21 cellular contexts compared by ENCODE assay signal in the genomic region with DNA sequence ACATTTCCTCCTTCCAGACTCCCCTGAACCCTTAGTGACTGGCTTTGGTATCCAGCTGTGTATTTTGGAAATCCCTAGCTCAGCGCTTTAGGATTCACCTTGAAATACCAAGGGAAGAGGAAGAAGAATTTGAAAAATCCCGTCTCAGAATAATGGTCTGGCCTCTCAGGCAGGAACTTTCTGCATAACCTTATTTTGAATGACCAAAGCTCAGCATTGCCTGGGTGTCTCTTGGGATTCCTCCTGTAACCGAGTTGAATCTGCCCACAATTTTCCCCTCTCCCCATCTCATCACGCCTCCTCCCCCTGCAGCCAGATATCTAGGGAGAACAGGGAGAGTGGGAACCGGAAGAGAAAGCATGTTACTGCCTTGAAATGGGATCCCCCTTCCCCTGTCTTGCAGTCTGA.
DNase-seq lines count a peak whose midpoint lies in the region; ATAC-seq, FAIRE-seq and TF ChIP-seq lines count a peak whose summit lies in the region.
"Had no signal": no experiment of that assay in that cellular context is flagged by ENCODE, and none has a peak within 500 bp of the region (broad histone marks: within the 10 kb centered on the region; RNA-seq: fewer than 3 reads in every experiment).

No MANE protein-coding gene starts in this region.

- intact Hi-C loops in GM12878 (cut with micrococcal nuclease; ENCODE audit: unreplicated experiment): no loop called here

- no peak overlapping the region for H3K27ac ChIP-seq in BLaER1
- no peak overlapping the region for H3K27ac ChIP-seq in GM12878 (ENCODE audit: control insufficient read depth, insufficient read depth)

- H3K4me2 ChIP-seq in BLaER1 (peak overlapping the region; percentile 80), GM12878 (ENCODE audit: control insufficient read depth, insufficient read depth) (no peak overlapping the region)

- TF ChIP-seq EP300 in GM12878 (IDR thresholded peaks at IDR 0.05; ENCODE audit: borderline replicate concordance in 1 of 2, control insufficient read depth in 1 of 2, low read depth in 2 of 2, low read length in 2 of 2): no peak

- H3K36me3 ChIP-seq in BLaER1: no peaks in the 10 kb centered on the region
- H3K36me3 ChIP-seq in H7 (replicated peaks; ENCODE audit: control insufficient read depth, insufficient read depth, low read length): no peaks in the 10 kb centered on the region
- H3K36me3 ChIP-seq in GM12878 (ENCODE audit: control insufficient read depth in 2 of 2, insufficient read depth in 2 of 2, low read length in 1 of 2): no peaks in the 10 kb centered on the region
- H3K36me3 ChIP-seq: tibial nerve had no signal

- RAD21 ChIA-PET in GM12878 (lab: Charles Lee; ENCODE audit: unreplicated experiment): interaction anchor here (0.7 to 3.2 kb wide), 13 partner anchors 26 to 430 kb away, joined by 3 to 20 read pairs (median 6); no protein-coding TSS in a partner anchor

- in situ Hi-C loops in GM12878 (cut with MboI): no loop called here

- no peak for FAIRE-seq in GM12878 (lab: Jason Lieb, UNC)
- no peak for FAIRE-seq in HTR-8/SVneo (lab: Jason Lieb, UNC)
- FAIRE-seq: frontal cortex had no signal

- H3K9me3 ChIP-seq in BLaER1 (no peaks in the 10 kb centered on the region), GM12878 (replicated peaks; ENCODE audit: control insufficient read depth, insufficient read depth, low read length) (no peaks in the 10 kb centered on the region; the same call in 2 of the 3 replicates)

- no peaks in the 10 kb centered on the region for H3K79me2 ChIP-seq in GM12878 (ENCODE audit: control insufficient read depth, insufficient read depth, low read length)

- H3K4me3 ChIP-seq in BLaER1: no peak overlapping the region
- peak overlapping the region; percentile 49; the same call in 1 of the 2 replicates for H3K4me3 ChIP-seq in H7 (ENCODE audit: insufficient read depth, low read depth, low read length)
- H3K4me3 ChIP-seq in GM12878: no peak overlapping the region
- H3K4me3 ChIP-seq: tibial nerve had no signal

- CTCF ChIA-PET in GM12878 (lab: Yijun Ruan, JAX): interaction anchor here (0.8 to 3.0 kb wide), 20 partner anchors 8 to 691 kb away, joined by 3 to 18 read pairs (median 4); no protein-coding TSS in a partner anchor

- POLR2A ChIA-PET in GM12878 (lab: Charles Lee): no interaction called here

- TF ChIP-seq POLR2A in GM12878 (IDR thresholded peaks at IDR 0.05; ENCODE audit: low read depth, low read length): no peak

- no peak for ATAC-seq in GM12878
- ATAC-seq in GM19397 (IDR thresholded peaks at IDR 0.05; ENCODE audit: unreplicated experiment): no peak
- ATAC-seq in GM18909 (IDR thresholded peaks at IDR 0.05; ENCODE audit: poor library complexity, unreplicated experiment): no peak
- no peak for ATAC-seq in GM18511 (IDR thresholded peaks at IDR 0.05; ENCODE audit: unreplicated experiment)
- ATAC-seq: activated CD8-positive, alpha-beta memory T cell treated with anti-CD3 and anti-CD28 coated beads, Interleukin-2, amount 10 ng/mL, durations not matched to agents 7 days and 5 days; left colon; naive thymus-derived CD8-positive, alpha-beta T cell; SK-N-SH treated with all-trans-retinoic acid at 6 μM for 48 hours had no signal

- DNase-seq in H7 (peak; percentile 79), GM12878 (ENCODE audit: low read depth, low spot score) (no peak), iPS-NIHi7 (ENCODE audit: extremely low spot score) (peak; percentile 80), HTR-8/SVneo (ENCODE audit: insufficient read length, low spot score) (no peak)
- DNase-seq: activated CD4-positive, CD25-positive, alpha-beta regulatory T cell treated with anti-CD3 and anti-CD28 coated beads, Interleukin-2, amount 50 U/mL, for 72 hours; activated CD8-positive, alpha-beta memory T cell treated with anti-CD3 and anti-CD28 coated beads, Interleukin-2, amount 10 ng/mL, durations not matched to agents 7 days and 5 days; activated gamma-delta T cell; CD4-positive, CD25-positive, alpha-beta regulatory T cell; hippocampal formation; left colon; naive thymus-derived CD8-positive, alpha-beta T cell; NCI-H1436; NCI-H524; stimulated activated naive CD8-positive, alpha-beta T cell treated with anti-CD3 and anti-CD28 coated beads, Interleukin-15, amount 100 ng/mL, for 72 hours had no signal

- H3K4me1 ChIP-seq in BLaER1: peaks cover 41% of the 10 kb centered on the region
- H3K4me1 ChIP-seq in GM12878 (ENCODE audit: control insufficient read depth, insufficient read depth, low read length): peaks cover 4% of the 10 kb centered on the region

- TF ChIP-seq CTCF in GM12878 (IDR thresholded peaks at IDR 0.05 in 2 of 3, conservative IDR thresholded peaks at IDR 0.05 in 1 of 3; ENCODE audit: control insufficient read depth in 2 of 3, extremely low read depth in 1 of 3, insufficient read depth in 1 of 3, low read depth in 3 of 3, low read length in 3 of 3): no peak

- WGBS in GM12878 (ENCODE audit: insufficient coverage, insufficient replicate concordance, low lambda C conversion rate, missing lambda C conversion rate): 9% methylated on average over 5 of the region's 5 CpGs

- no peak overlapping the region for H3K9ac ChIP-seq in BLaER1
- H3K9ac ChIP-seq in GM12878 (ENCODE audit: control insufficient read depth, insufficient read depth, low read length): no peak overlapping the region

- H3K27me3 ChIP-seq in BLaER1 (no peaks in the 10 kb centered on the region), H7 (ENCODE audit: control insufficient read depth, insufficient read depth, low read length) (no peaks in the 10 kb centered on the region), GM12878 (replicated peaks in 1 of 2; ENCODE audit: control insufficient read depth in 2 of 2, insufficient read depth in 2 of 2, low read length in 1 of 2) (no peaks in the 10 kb centered on the region)
- H3K27me3 ChIP-seq: tibial nerve had no signal

- H4K20me1 ChIP-seq in BLaER1: no peaks in the 10 kb centered on the region
- no peaks in the 10 kb centered on the region for H4K20me1 ChIP-seq in GM12878 (ENCODE audit: control insufficient read depth, insufficient read depth)

- TF ChIP-seq RAD21 in GM12878 (IDR thresholded peaks at IDR 0.05; ENCODE audit: insufficient read depth, low read depth, low read length): no peak

- no peak overlapping the region for H2AFZ ChIP-seq in GM12878 (ENCODE audit: control insufficient read depth, low read depth, low read length)

- BruUV-seq in GM12878 (replicated peaks; lab: Mats Ljungman, UMichigan): no TSS peak

- SMC1A ChIA-PET in GM12878 (lab: Charles Lee; ENCODE audit: uncharacterized antibody, unreplicated experiment): interaction anchor here (0.6 to 2.7 kb wide), 19 partner anchors 14 to 380 kb away, joined by 3 to 17 read pairs (median 5); no protein-coding TSS in a partner anchor

TF ChIP-seq in GM12878, 131 proteins besides CTCF, POLR2A, EP300 and RAD21 (continues in another document):
- TF ChIP-seq NRF1 (conservative IDR thresholded peaks at IDR 0.05; ENCODE audit: low read depth, low read length) (no peak), MEF2B (IDR thresholded peaks at IDR 0.05; ENCODE audit: partially characterized antibody, poor library complexity, severe bottlenecking) (peak; percentile 77), NR2F1 (conservative IDR thresholded peaks at IDR 0.05) (no peak), IKZF1 (conservative IDR thresholded peaks at IDR 0.05) (peak; percentile 22; the same call in 1 of the 2 replicates), RELA (IDR thresholded peaks at IDR 0.05; ENCODE audit: borderline replicate concordance, partially characterized antibody) (no peak), SRF (IDR thresholded peaks at IDR 0.05; ENCODE audit: low read depth in 2 of 2, low read length in 2 of 2) (no peak)
- TF ChIP-seq, protein P1, sequence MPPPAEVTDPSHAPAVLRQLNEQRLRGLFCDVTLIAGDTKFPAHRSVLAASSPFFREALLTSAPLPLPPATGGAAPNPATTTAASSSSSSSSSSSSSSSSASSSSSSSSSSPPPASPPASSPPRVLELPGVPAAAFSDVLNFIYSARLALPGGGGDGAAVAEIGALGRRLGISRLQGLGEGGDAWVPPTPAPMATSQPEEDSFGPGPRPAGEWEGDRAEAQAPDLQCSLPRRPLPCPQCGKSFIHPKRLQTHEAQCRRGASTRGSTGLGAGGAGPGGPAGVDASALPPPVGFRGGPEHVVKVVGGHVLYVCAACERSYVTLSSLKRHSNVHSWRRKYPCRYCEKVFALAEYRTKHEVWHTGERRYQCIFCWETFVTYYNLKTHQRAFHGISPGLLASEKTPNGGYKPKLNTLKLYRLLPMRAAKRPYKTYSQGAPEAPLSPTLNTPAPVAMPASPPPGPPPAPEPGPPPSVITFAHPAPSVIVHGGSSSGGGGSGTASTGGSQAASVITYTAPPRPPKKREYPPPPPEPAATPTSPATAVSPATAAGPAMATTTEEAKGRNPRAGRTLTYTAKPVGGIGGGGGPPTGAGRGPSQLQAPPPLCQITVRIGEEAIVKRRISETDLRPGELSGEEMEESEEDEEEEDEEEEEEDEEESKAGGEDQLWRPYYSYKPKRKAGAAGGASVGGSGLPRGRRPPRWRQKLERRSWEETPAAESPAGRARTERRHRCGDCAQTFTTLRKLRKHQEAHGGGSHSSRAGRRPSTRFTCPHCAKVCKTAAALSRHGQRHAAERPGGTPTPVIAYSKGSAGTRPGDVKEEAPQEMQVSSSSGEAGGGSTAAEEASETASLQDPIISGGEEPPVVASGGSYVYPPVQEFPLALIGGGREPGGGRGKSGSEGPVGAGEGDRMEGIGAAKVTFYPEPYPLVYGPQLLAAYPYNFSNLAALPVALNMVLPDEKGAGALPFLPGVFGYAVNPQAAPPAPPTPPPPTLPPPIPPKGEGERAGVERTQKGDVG (CRISPR knock-in tag; IDR thresholded peaks at IDR 0.05): no peak

Comparison
In these comparisons a context has a peak if more than half of its experiments do, and no peak if none do; other contexts are left out.
1. DNase-seq: peak in H7 (single experiment) and iPS-NIHi7 (single experiment); none in GM12878 (single experiment) and HTR-8/SVneo (single experiment).